ENCODE assay signal across 9 cellular contexts in the genomic region with DNA sequence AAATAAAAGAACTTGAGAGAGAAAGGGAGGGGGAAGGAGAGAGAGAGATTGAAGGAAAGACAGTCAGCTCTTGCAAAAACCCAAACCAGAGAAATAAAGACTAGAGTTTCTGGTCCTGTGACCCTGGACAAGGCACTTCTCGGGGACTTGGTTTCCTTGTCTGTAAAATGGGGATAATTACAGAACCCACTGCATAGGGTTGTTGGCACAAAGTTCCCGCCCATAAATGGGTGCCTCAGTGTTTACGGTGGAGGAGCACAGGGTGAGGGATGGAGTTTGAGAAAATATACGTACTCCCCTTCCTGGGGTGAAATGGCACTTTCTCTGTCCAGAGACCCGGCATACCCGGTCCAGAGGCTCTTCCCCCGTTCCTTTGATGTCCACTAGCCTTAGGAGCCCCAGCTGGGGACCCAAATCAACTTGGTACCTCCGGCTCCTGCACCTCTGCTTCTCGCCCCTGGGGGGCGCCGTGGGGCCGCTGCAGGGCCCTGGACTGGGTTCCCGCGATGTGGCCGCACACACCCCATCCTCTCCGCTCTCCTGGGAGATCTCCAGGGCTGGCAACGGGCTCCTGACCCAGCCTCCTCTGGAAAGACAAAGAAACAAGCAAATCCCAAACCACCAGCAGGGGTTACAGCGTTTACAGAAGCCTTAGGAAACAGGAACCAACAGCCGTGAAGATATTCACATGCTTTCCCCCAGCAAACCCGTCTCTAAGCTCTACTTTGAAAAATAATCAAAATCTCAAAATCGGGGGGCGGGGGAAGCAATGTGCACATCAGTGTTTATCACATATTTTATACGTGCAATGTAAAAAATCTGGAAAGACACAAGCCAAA. TPM values are rescaled to one million over a fixed set of nuclear protein-coding genes. Genes with fewer than 3 reads are reported as not detected.
DNase-seq lines count a peak whose midpoint lies in the region; ATAC-seq and TF ChIP-seq lines count a peak whose summit lies in the region.
"Had no signal": no experiment of that assay in that cellular context is flagged by ENCODE, and none has a peak within 500 bp of the region (broad histone marks: within the 10 kb centered on the region; RNA-seq: fewer than 3 reads in every experiment).

No MANE protein-coding gene starts in this region.

- H3K4me2 ChIP-seq in Karpas-422 (ENCODE audit: low read depth, low read length, poor library complexity, severe bottlenecking): peak overlapping the region; percentile 32

- TF ChIP-seq EP300 in transverse colon (IDR thresholded peaks at IDR 0.05; ENCODE audit: low read depth): no peak

- TF ChIP-seq CTCF in RWPE2 (IDR thresholded peaks at IDR 0.05; ENCODE audit: poor library complexity, severe bottlenecking) (peak; percentile 84), foreskin keratinocyte (conservative IDR thresholded peaks at IDR 0.05) (peak; percentile 92), osteocyte (IDR thresholded peaks at IDR 0.05) (peak; percentile 91), transverse colon (IDR thresholded peaks at IDR 0.05) (peak; percentile 76 to 92 (median 86))

- H3K9ac ChIP-seq in Karpas-422 (ENCODE audit: low read length): no peak overlapping the region

- H3K79me2 ChIP-seq in Karpas-422 (ENCODE audit: low read length): no peaks in the 10 kb centered on the region

- H3K9me2 ChIP-seq in Karpas-422 (replicated peaks; ENCODE audit: insufficient read depth, low read length): no peaks in the 10 kb centered on the region

- no peak overlapping the region for H3K4me3 ChIP-seq in Karpas-422 (ENCODE audit: low read length)
- H3K4me3 ChIP-seq in RWPE2 (ENCODE audit: severe bottlenecking): no peak overlapping the region
- H3K4me3 ChIP-seq in transverse colon: no peak overlapping the region

- in situ Hi-C loops in transverse colon (cut with MboI; ENCODE audit: low pct_ligation_motif_present in 1 of 4, low pct_unique_long_range_greater_than_20kb in 1 of 4, low sequenced_read_pairs in 3 of 4): no loop called here

- no peaks in the 10 kb centered on the region for H3K27me3 ChIP-seq in Karpas-422 (ENCODE audit: low read length)
- H3K27me3 ChIP-seq in RWPE2 (ENCODE audit: insufficient read depth, poor library complexity, severe bottlenecking): no peaks in the 10 kb centered on the region
- H3K27me3 ChIP-seq in foreskin keratinocyte: peaks cover 5% of the 10 kb centered on the region
- peaks cover 27% of the 10 kb centered on the region for H3K27me3 ChIP-seq in transverse colon

- no peak for TF ChIP-seq POLR2A in transverse colon (IDR thresholded peaks at IDR 0.05)

- DNase-seq in D341Med (ENCODE audit: low spot score) (peak; percentile 95), Karpas-422 (peak; percentile 82), RWPE2 (ENCODE audit: low spot score) (no peak), foreskin keratinocyte (peak; percentile 14 to 26), osteocyte (ENCODE audit: extremely low spot score, unreplicated experiment) (peak; percentile 88), transverse colon (peak; percentile 69)
- DNase-seq in activated T-helper 9 cell treated with anti-CD3 and anti-CD28 coated beads, Interleukin-2, amount 50 U/mL, for 16 hours (ENCODE audit: low read depth): peak; percentile 30

- intact Hi-C loops in transverse colon (cut with DNase I; ENCODE audit: low total_unique reads): no loop called here

- peaks cover 12% of the 10 kb centered on the region for H3K27me3 Mint-ChIP-seq in osteocyte (ENCODE audit: unreplicated experiment)

- peaks cover 25% of the 10 kb centered on the region for H3K4me1 Mint-ChIP-seq in osteocyte (ENCODE audit: unreplicated experiment)
- H3K4me1 Mint-ChIP-seq: activated naive CD4-positive, alpha-beta T cell treated with anti-CD3 and anti-CD28 coated beads, Interleukin-2, amount 50 U/mL, for 24 hours had no signal

- H3K27ac ChIP-seq in Karpas-422 (ENCODE audit: low read length) (no peak overlapping the region), RWPE2 (ENCODE audit: poor library complexity, severe bottlenecking) (no peak overlapping the region), foreskin keratinocyte (no peak overlapping the region), transverse colon (no peak overlapping the region)

- H2AFZ ChIP-seq in Karpas-422 (ENCODE audit: low read length): peak overlapping the region; percentile 54; the same call in 1 of the 2 replicates

- peak overlapping the region; percentile 56 for H3K4me3 Mint-ChIP-seq in osteocyte (ENCODE audit: unreplicated experiment)
- H3K4me3 Mint-ChIP-seq: activated naive CD4-positive, alpha-beta T cell treated with anti-CD3 and anti-CD28 coated beads, Interleukin-2, amount 50 U/mL, for 24 hours had no signal

- H3K9me3 Mint-ChIP-seq in osteocyte (ENCODE audit: unreplicated experiment): no peaks in the 10 kb centered on the region
- H3K9me3 Mint-ChIP-seq: activated naive CD4-positive, alpha-beta T cell treated with anti-CD3 and anti-CD28 coated beads, Interleukin-2, amount 50 U/mL, for 24 hours had no signal

- H3K4me1 ChIP-seq in Karpas-422 (ENCODE audit: low read length): peaks cover 2% of the 10 kb centered on the region
- H3K4me1 ChIP-seq in RWPE2 (ENCODE audit: insufficient read depth, poor library complexity, severe bottlenecking): no peaks in the 10 kb centered on the region
- H3K4me1 ChIP-seq in foreskin keratinocyte: no peaks in the 10 kb centered on the region
- peaks cover 0 to 5% (median 1%) of the 10 kb centered on the region in 4 donors for H3K4me1 ChIP-seq in transverse colon

- H3K27ac Mint-ChIP-seq in osteocyte (ENCODE audit: unreplicated experiment): peak overlapping the region; percentile 83
- H3K27ac Mint-ChIP-seq: activated naive CD4-positive, alpha-beta T cell treated with anti-CD3 and anti-CD28 coated beads, Interleukin-2, amount 50 U/mL, for 24 hours had no signal

- H3K36me3 Mint-ChIP-seq in osteocyte (ENCODE audit: unreplicated experiment): no peaks in the 10 kb centered on the region
- H3K36me3 Mint-ChIP-seq: activated naive CD4-positive, alpha-beta T cell treated with anti-CD3 and anti-CD28 coated beads, Interleukin-2, amount 50 U/mL, for 24 hours had no signal

- WGBS in transverse colon (ENCODE audit: low coverage in 1 of 2), 2 donors: 17 to 36% methylated on average over 9 to 23 of the region's 23 CpGs

- H3K36me3 ChIP-seq in Karpas-422 (ENCODE audit: insufficient read depth, low read length) (no peaks in the 10 kb centered on the region), RWPE2 (ENCODE audit: low read depth) (no peaks in the 10 kb centered on the region), transverse colon (no peaks in the 10 kb centered on the region)

- ATAC-seq in RWPE2 (ENCODE audit: low read depth): peak; percentile 70
- peak; percentile 69 for ATAC-seq in foreskin keratinocyte
- ATAC-seq in HG03457 (IDR thresholded peaks at IDR 0.05; ENCODE audit: unreplicated experiment): no peak

- no peaks in the 10 kb centered on the region for H4K20me1 ChIP-seq in Karpas-422 (ENCODE audit: insufficient read depth, low read depth, low read length)

- H3K9me3 ChIP-seq in Karpas-422 (ENCODE audit: low read length) (no peaks in the 10 kb centered on the region), RWPE2 (ENCODE audit: severe bottlenecking) (no peaks in the 10 kb centered on the region), transverse colon (no peaks in the 10 kb centered on the region)

RNA-seq across cellular contexts. Expression of a gene that starts 26.3 kb away (rescaled TPM):
- not detected in 2 replicates for total RNA-seq in Karpas-422 (2014; rRNA removed; shearing (Covaris generic); ENCODE audit: low replicate concordance)
- total RNA-seq in foreskin keratinocyte (5.2 and 7.1 TPM in 2 replicates), osteocyte (0.83 and 0.94 TPM in 2 replicates), transverse colon (10 to 100 TPM in 1 of 4 donors, 1 to 10 TPM in 1, under 1 TPM in 2; 0.75 to 11.0 (median 2.2) TPM)
- polyA plus RNA-seq in foreskin keratinocyte: 5.4 and 7.7 TPM in 2 replicates
